Comparison of ENCODE assay signal across 8 cellular contexts in genomic region chr9:105557804-105558610, GRCh38. TPM values are rescaled to one million over a fixed set of nuclear protein-coding genes. Genes with fewer than 3 reads are reported as not detected.
DNase-seq lines count a peak whose midpoint lies in the region; ATAC-seq and TF ChIP-seq lines count a peak whose summit lies in the region.

FKTN (plus strand) TSS chr9:105558131; CDS start chr9:105575033, 16,902 bp downstream.

- H3K9me3 ChIP-seq in PC-9 (ENCODE audit: insufficient read depth, low read depth) (peaks cover 21% of the 10 kb centered on the region), muscle layer of duodenum (ENCODE audit: control insufficient read depth in 1 of 2, low read length in 2 of 2) (peaks cover 0 to 4% of the 10 kb centered on the region in 2 donors)

- peak within 1 kb of the TSS; percentile 20; the same call in 1 of the 2 replicates for H3K27ac ChIP-seq in PC-9
- H3K27ac ChIP-seq in muscle layer of duodenum (ENCODE audit: low read length), result peak within 1 kb of the TSS; percentile 47

- H3K36me3 ChIP-seq in PC-9 (ENCODE audit: low read depth), result 0 out of 2 replicates have a peak, but pooled peaks cover 4% of the 10 kb centered on the region
- H3K36me3 ChIP-seq in muscle layer of duodenum (ENCODE audit: control insufficient read depth in 1 of 2, insufficient read depth in 2 of 2, low read length in 2 of 2), result no peaks in the 10 kb centered on the region

- H3K9me2 ChIP-seq in PC-9 (ENCODE audit: insufficient read depth), result no peaks in the 10 kb centered on the region

- BruUV-seq in PC-9 (replicated peaks; lab: Mats Ljungman, UMichigan), result TSS peak; percentile 51

- H3F3A ChIP-seq in PC-9 (ENCODE audit: insufficient read depth, low read depth), result no peaks in the 10 kb centered on the region

- TF ChIP-seq CTCF in PC-9 (conservative IDR thresholded peaks at IDR 0.05), result no peak

- peak; percentile 94 for ATAC-seq in GM21526 (IDR thresholded peaks at IDR 0.05; ENCODE audit: low FRiP score, unreplicated experiment)
- ATAC-seq in esophagus mucosa, result peak; percentile 96

- H3K4me1 ChIP-seq in PC-9 (replicated peaks; ENCODE audit: insufficient read depth), result peaks cover 7% of the 10 kb centered on the region; the same call in 1 of the 2 replicates
- H3K4me1 ChIP-seq in muscle layer of duodenum (ENCODE audit: control insufficient read depth in 1 of 2, insufficient read depth in 2 of 2, low read length in 2 of 2), result peaks cover 4 to 8% of the 10 kb centered on the region in 2 donors

- POLR2A ChIA-PET in PC-9 (lab: Charles Lee; ENCODE audit: unreplicated experiment), result interaction anchor here (0.7 kb wide), 1 partner anchor 387 kb away, joined by 9 read pairs; no protein-coding TSS in a partner anchor

- peak within 1 kb of the TSS; percentile 98 for H2AFZ ChIP-seq in PC-9

- peak within 1 kb of the TSS; percentile 97 for H3K4me2 ChIP-seq in PC-9

- 0 out of 2 replicates have a peak, but pooled peaks cover 12% of the 10 kb centered on the region for H3K79me2 ChIP-seq in PC-9 (ENCODE audit: low read depth)

- no peaks in the 10 kb centered on the region for H4K20me1 ChIP-seq in PC-9 (ENCODE audit: insufficient read depth)

- H3K4me3 ChIP-seq in PC-9 (peak within 1 kb of the TSS; percentile 84), muscle layer of duodenum (ENCODE audit: low read depth in 1 of 2, low read length in 2 of 2) (peak within 1 kb of the TSS; percentile 94 to 99)

- CTCF ChIA-PET in PC-9 (lab: Charles Lee), result interaction anchor here (0.6 kb wide), 1 partner anchor 80 kb away, joined by 3 read pairs; no protein-coding TSS in a partner anchor

- peak; percentile 66 for DNase-seq in DMS153 (lab: John Stamatoyannopoulos, UW)
- DNase-seq in HuH-7 (ENCODE audit: low spot score), result peak; percentile 87
- peak; percentile 77 to 87 for DNase-seq in PC-9
- DNase-seq in activated T-cell treated with anti-CD3 and anti-CD28 coated beads, Interleukin-2, amount 50 U/mL, for 1 hour, result peak; percentile 83
- DNase-seq in stimulated activated CD8-positive, alpha-beta memory T cell treated with anti-CD3 and anti-CD28 coated beads, Interleukin-7, amount 100 ng/mL, for 4 hours (ENCODE audit: low read depth in 2 of 2), result peak; percentile 57 to 77

- H3K27me3 ChIP-seq in PC-9 (ENCODE audit: insufficient read depth, low read depth), result no peaks in the 10 kb centered on the region
- H3K27me3 ChIP-seq in muscle layer of duodenum (ENCODE audit: low read depth, low read length), result no peaks in the 10 kb centered on the region

- intact Hi-C loops in PC-9 (cut with micrococcal nuclease; ENCODE audit: unreplicated experiment), result loop anchor here (2.0 kb wide), 1 partner anchor 109 kb away; the partner anchor contains the start of gene FSD1L

RNA-seq across cellular contexts. Expression of gene FKTN, which starts in this region (rescaled TPM):
- total RNA-seq in PC-9 (2021), result 25.4 and 32.3 TPM in 2 replicates
- 12.3 TPM for total RNA-seq in esophagus mucosa

Comparison
In these comparisons a context has a peak if more than half of its experiments do, and no peak if none do; other contexts are left out.
1. Peak in every context shown above with its lines: DNase-seq, ATAC-seq, H3K4me3 ChIP-seq and H3K27ac ChIP-seq.